In the genomic region with DNA sequence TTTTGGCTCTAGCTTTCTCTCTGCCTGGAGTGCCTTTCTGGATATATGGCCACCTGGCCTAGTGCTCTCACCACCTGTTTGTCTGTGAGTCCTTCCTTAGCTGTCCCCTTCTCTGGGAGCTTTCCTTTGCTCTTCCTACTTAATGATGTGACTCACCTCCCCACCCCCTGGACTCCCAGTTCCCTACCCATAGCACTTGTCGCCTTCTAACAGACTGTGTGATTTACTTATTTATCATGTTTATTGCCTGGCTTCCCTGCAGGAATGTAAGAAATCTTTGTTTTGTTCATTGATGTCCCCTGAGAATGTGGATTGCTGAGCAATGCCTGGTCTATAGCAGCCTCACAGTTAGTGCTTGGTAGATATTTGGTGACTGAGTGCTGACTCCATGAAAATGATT, we compare ENCODE assay signal across 10 cellular contexts. TPM values are rescaled to one million over a fixed set of nuclear protein-coding genes. Genes with fewer than 3 reads are reported as not detected.
DNase-seq lines count a peak whose midpoint lies in the region; ATAC-seq and TF ChIP-seq lines count a peak whose summit lies in the region.
"Had no signal": no experiment of that assay in that cellular context is flagged by ENCODE, and none has a peak within 500 bp of the region (broad histone marks: within the 10 kb centered on the region; RNA-seq: fewer than 3 reads in every experiment).

No MANE protein-coding gene starts in this region.

- intact Hi-C loops in HCT116 (cut with micrococcal nuclease) (no loop called here), ovary (cut with DNase I) (loop anchor here in 1 of 4 donors (10.0 kb wide), 1 partner anchor 52 kb away; no protein-coding TSS in a partner anchor)

- no peak for TF ChIP-seq EP300 in ovary (IDR thresholded peaks at IDR 0.05)

- H3K79me2 ChIP-seq in HCT116 (ENCODE audit: insufficient read depth, low read length) = peaks cover 99% of the 10 kb centered on the region

- H3K27ac Mint-ChIP-seq in brain = peak overlapping the region in 3 of 5 experiments; percentile 36 to 82 (median 49)

- peaks cover 4% of the 10 kb centered on the region; the same call in 1 of the 2 replicates for H4K20me1 ChIP-seq in HCT116 (ENCODE audit: insufficient read depth)

- no peaks in the 10 kb centered on the region for H3K9me3 Mint-ChIP-seq in brain

- H3K9me2 ChIP-seq in HCT116 (ENCODE audit: insufficient read depth) = no peaks in the 10 kb centered on the region

- 38 to 54% methylated on average over 1 of the region's 1 CpG for WGBS in lung, 2 donors
- WGBS in ovary, 3 donors = 6 to 20% (median 13%) methylated on average over 1 of the region's 1 CpG

- peak overlapping the region in 1 of 5 experiments; percentile 7 for H3K4me3 Mint-ChIP-seq in brain

- H3K27ac ChIP-seq in HCT116 (ENCODE audit: low read depth, low read length) (no peak overlapping the region; the same call in 1 of the 2 replicates), lung (ENCODE audit: low read depth in 1 of 2, low read length in 1 of 2) (peak overlapping the region; percentile 24 to 58), ovary (no peak overlapping the region)
- H3K27ac ChIP-seq: parathyroid adenoma had no signal

- BruUV-seq in HCT116 (replicated peaks; lab: Mats Ljungman, UMichigan) = no TSS peak

- H3K36me3 Mint-ChIP-seq in brain = peaks cover 14% of the 10 kb centered on the region

- DNase-seq in A172 (ENCODE audit: low spot score) (peak; percentile 70), HCT116 (ENCODE audit: low read depth, low spot score) (peak; percentile 15), lung (ENCODE audit: low spot score) (no peak), hypothalamus (lab: John Stamatoyannopoulos, UW) (no peak), NCI-H128 (lab: John Stamatoyannopoulos, UW; ENCODE audit: unreplicated experiment) (no peak), ovary (no peak), dedifferentiated amniotic fluid mesenchymal stem cell (ENCODE audit: extremely low spot score) (no peak)
- DNase-seq: SHP77 had no signal

- no peaks in the 10 kb centered on the region for H3K27me3 ChIP-seq in HCT116 (ENCODE audit: insufficient read depth, low read length)
- no peaks in the 10 kb centered on the region for H3K27me3 ChIP-seq in lung (ENCODE audit: control insufficient read depth, insufficient read depth)
- H3K27me3 ChIP-seq in ovary = no peaks in the 10 kb centered on the region

- H3K4me1 ChIP-seq in HCT116 (ENCODE audit: control insufficient read depth in 1 of 2, insufficient read depth in 2 of 2, low read length in 2 of 2) = peaks cover 31 to 36% of the 10 kb centered on the region in 2 experiments
- H3K4me1 ChIP-seq in lung (ENCODE audit: control insufficient read depth in 2 of 2, insufficient read depth in 2 of 2, low read length in 2 of 2) = peaks cover 23 to 60% of the 10 kb centered on the region in 2 donors
- peaks cover 38% of the 10 kb centered on the region for H3K4me1 ChIP-seq in ovary (ENCODE audit: insufficient read depth)

- peaks cover 3% of the 10 kb centered on the region for H3K27me3 Mint-ChIP-seq in brain

- TF ChIP-seq POLR2A in HCT116 (IDR thresholded peaks at IDR 0.05; ENCODE audit: borderline replicate concordance, extremely low read depth, insufficient read depth, insufficient read length) (no peak), ovary (IDR thresholded peaks at IDR 0.05) (no peak)

- peak overlapping the region; percentile 28 for H3K4me2 ChIP-seq in HCT116 (ENCODE audit: low read length)

- H3K9me3 ChIP-seq in HCT116 (ENCODE audit: control insufficient read depth in 1 of 2, insufficient read depth in 1 of 2, low read depth in 1 of 2, low read length in 2 of 2) (no peaks in the 10 kb centered on the region), lung (ENCODE audit: control insufficient read depth in 2 of 2, insufficient read depth in 1 of 2, low read length in 1 of 2) (no peaks in the 10 kb centered on the region), ovary (no peaks in the 10 kb centered on the region)

- H2AFZ ChIP-seq in HCT116 (ENCODE audit: low read depth, low read length, poor library complexity, severe bottlenecking) = no peak overlapping the region
- H2AFZ ChIP-seq: parathyroid adenoma had no signal

- CTCF ChIA-PET in HCT116 (lab: Charles Lee) = no interaction called here

- POLR2A ChIA-PET in HCT116 (lab: Charles Lee) = no interaction called here

- TF ChIP-seq RAD21 in HCT116 (IDR thresholded peaks at IDR 0.05; ENCODE audit: low read depth) = no peak

- no peak overlapping the region for H3K9ac ChIP-seq in HCT116 (ENCODE audit: low read length)
- H3K9ac ChIP-seq: parathyroid adenoma had no signal

- no peak for TF ChIP-seq CTCF in HCT116 (IDR thresholded peaks at IDR 0.05 in 2 of 3, conservative IDR thresholded peaks at IDR 0.05 in 1 of 3; ENCODE audit: borderline replicate concordance in 1 of 3, insufficient read depth in 1 of 3, low read depth in 2 of 3, low read length in 2 of 3)
- no peak for TF ChIP-seq CTCF in brain (conservative IDR thresholded peaks at IDR 0.05)
- TF ChIP-seq CTCF in lung (IDR thresholded peaks at IDR 0.05; ENCODE audit: control extremely low read depth, extremely low read depth) = no peak
- TF ChIP-seq CTCF in ovary (IDR thresholded peaks at IDR 0.05) = no peak

- RAD21 ChIA-PET in HCT116 (lab: Charles Lee; ENCODE audit: low non-redundant PET in 1 of 2, low total read pairs in 2 of 2, uncharacterized antibody in 2 of 2, unreplicated experiment in 2 of 2) = no interaction called here

- H3K36me3 ChIP-seq in HCT116 (ENCODE audit: control insufficient read depth in 1 of 2, insufficient read depth in 2 of 2, low read length in 2 of 2) (no peaks in the 10 kb centered on the region), lung (ENCODE audit: control insufficient read depth in 2 of 2, insufficient read depth in 2 of 2, low read length in 2 of 2) (no peaks in the 10 kb centered on the region), ovary (no peaks in the 10 kb centered on the region)

- ATAC-seq in HCT116 (peak; percentile 84), lung (ENCODE audit: insufficient read depth, low FRiP score) (peak; percentile 21)

- H3K4me3 ChIP-seq in HCT116 (replicated peaks in 1 of 2; ENCODE audit: low read depth in 1 of 2, low read length in 2 of 2) = no peak overlapping the region
- no peak overlapping the region for H3K4me3 ChIP-seq in lung
- H3K4me3 ChIP-seq in ovary = no peak overlapping the region

- H3K4me1 Mint-ChIP-seq in brain = peaks cover 93% of the 10 kb centered on the region

TF ChIP-seq in HCT116, 20 proteins besides CTCF, POLR2A, EP300 and RAD21:
- TF ChIP-seq SRF (IDR thresholded peaks at IDR 0.05; ENCODE audit: low read depth) (no peak), JUND (IDR thresholded peaks at IDR 0.05) (no peak), SIN3A (IDR thresholded peaks at IDR 0.05; ENCODE audit: low read depth) (no peak), EZH2 (IDR thresholded peaks at IDR 0.05) (no peak), FOSL1 (IDR thresholded peaks at IDR 0.05; ENCODE audit: low read depth) (no peak)
- TF ChIP-seq, protein P1, sequence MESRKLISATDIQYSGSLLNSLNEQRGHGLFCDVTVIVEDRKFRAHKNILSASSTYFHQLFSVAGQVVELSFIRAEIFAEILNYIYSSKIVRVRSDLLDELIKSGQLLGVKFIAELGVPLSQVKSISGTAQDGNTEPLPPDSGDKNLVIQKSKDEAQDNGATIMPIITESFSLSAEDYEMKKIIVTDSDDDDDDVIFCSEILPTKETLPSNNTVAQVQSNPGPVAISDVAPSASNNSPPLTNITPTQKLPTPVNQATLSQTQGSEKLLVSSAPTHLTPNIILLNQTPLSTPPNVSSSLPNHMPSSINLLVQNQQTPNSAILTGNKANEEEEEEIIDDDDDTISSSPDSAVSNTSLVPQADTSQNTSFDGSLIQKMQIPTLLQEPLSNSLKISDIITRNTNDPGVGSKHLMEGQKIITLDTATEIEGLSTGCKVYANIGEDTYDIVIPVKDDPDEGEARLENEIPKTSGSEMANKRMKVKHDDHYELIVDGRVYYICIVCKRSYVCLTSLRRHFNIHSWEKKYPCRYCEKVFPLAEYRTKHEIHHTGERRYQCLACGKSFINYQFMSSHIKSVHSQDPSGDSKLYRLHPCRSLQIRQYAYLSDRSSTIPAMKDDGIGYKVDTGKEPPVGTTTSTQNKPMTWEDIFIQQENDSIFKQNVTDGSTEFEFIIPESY (IDR thresholded peaks at IDR 0.05; ENCODE audit: extremely low read depth, insufficient replicate concordance, low read length) = no peak
TF ChIP-seq in HCT116: peak in this region for 0.

RNA-seq across cellular contexts. Expression of a gene that starts 18.9 kb away (rescaled TPM):
- 166 and 199 TPM in 2 replicates for total RNA-seq in A172 (2014; rRNA removed; shearing (Covaris generic))
- 139 TPM for total RNA-seq in HCT116 (2021; ENCODE audit: unreplicated experiment)
- polyA plus RNA-seq in HCT116 (2012) = 99.5 and 110 TPM in 2 replicates
- 408 TPM for polyA plus RNA-seq in brain (ENCODE audit: insufficient read depth, low read depth, low replicate concordance)
- total RNA-seq in lung = 100 to 1,000 TPM; 300 to 400 TPM
- 100 to 1,000 TPM; 127 to 237 TPM for polyA plus RNA-seq in lung
- total RNA-seq in ovary = 100 to 1,000 TPM; 166 to 447 (median 389) TPM
- 100 to 1,000 TPM; 203 to 365 TPM for polyA plus RNA-seq in ovary

Comparison
In these comparisons a context has a peak if more than half of its experiments do, and no peak if none do; other contexts are left out.
1. DNase-seq: peak in A172 (single experiment) and HCT116 (single experiment); none in lung (single experiment), hypothalamus (0 of 51), NCI-H128 (single experiment), ovary (0 of 5) and dedifferentiated amniotic fluid mesenchymal stem cell (single experiment).
2. H3K27ac ChIP-seq: peak in lung (2 of 2); none in HCT116 (single experiment) and ovary (0 of 2).